15 cellular contexts compared by ENCODE assay signal in the genomic region with DNA sequence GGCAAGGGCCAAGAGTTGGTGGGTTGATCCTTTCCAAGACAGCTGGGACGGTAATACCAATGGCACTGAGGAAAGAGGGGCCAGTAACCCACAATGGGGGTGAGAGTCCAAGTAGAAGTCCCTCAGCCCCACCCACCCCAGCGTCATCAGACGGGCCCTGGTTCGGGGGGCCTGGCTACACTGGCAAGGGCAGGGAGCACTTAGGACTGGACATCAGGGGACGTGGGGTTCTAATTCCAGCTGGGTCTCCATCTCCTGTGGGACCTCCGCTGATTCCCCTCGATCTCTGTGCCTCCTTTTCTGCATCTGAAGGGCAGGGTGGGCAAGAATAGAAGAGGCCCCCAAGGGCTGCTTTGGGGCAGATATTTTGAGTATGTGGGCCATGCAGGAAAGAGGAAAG. TPM values are rescaled to one million over a fixed set of nuclear protein-coding genes. Genes with fewer than 3 reads are reported as not detected.
"Had no signal": no experiment of that assay in that cellular context is flagged by ENCODE, and none has a peak within 500 bp of the region (broad histone marks: within the 10 kb centered on the region; RNA-seq: fewer than 3 reads in every experiment).

No MANE protein-coding gene starts in this region.

- DNase-seq: activated naive CD4-positive, alpha-beta T cell; activated T-cell treated with anti-CD3 and anti-CD28 coated beads, Interleukin-2, amount 50 U/mL, for 1 hour; islet precursor cell; left colon; mammary epithelial cell; nephron progenitor cell; nucleus accumbens; stimulated activated CD4-positive, alpha-beta T cell treated with anti-CD3 and anti-CD28 coated beads, Interleukin-4, amount 100 ng/mL, for 1 hour; stimulated activated naive CD4-positive, alpha-beta T cell; T-helper 1 cell had no signal

- H3K27ac Mint-ChIP-seq: nephron progenitor cell, WTC11 had no signal

- H3K27ac ChIP-seq: epithelial cell of prostate, heart left ventricle, parathyroid adenoma, thoracic aorta had no signal

- H3K9me3 ChIP-seq: heart left ventricle, thoracic aorta had no signal

- ATAC-seq: heart left ventricle, left colon, WTC11 had no signal

- H3K36me3 ChIP-seq: heart left ventricle, thoracic aorta had no signal

- H3K4me3 Mint-ChIP-seq: nephron progenitor cell, WTC11 had no signal

- H3K4me3 ChIP-seq: heart left ventricle, thoracic aorta had no signal

- H3K36me3 Mint-ChIP-seq: WTC11 had no signal

- H3K9me3 Mint-ChIP-seq: nephron progenitor cell had no signal

RNA-seq across cellular contexts. Expression of a gene that starts 53.5 kb away (rescaled TPM):
- total RNA-seq: mammary epithelial cell, WTC11 had no signal
- polyA plus RNA-seq: mammary epithelial cell had no signal
